In the genomic region with DNA sequence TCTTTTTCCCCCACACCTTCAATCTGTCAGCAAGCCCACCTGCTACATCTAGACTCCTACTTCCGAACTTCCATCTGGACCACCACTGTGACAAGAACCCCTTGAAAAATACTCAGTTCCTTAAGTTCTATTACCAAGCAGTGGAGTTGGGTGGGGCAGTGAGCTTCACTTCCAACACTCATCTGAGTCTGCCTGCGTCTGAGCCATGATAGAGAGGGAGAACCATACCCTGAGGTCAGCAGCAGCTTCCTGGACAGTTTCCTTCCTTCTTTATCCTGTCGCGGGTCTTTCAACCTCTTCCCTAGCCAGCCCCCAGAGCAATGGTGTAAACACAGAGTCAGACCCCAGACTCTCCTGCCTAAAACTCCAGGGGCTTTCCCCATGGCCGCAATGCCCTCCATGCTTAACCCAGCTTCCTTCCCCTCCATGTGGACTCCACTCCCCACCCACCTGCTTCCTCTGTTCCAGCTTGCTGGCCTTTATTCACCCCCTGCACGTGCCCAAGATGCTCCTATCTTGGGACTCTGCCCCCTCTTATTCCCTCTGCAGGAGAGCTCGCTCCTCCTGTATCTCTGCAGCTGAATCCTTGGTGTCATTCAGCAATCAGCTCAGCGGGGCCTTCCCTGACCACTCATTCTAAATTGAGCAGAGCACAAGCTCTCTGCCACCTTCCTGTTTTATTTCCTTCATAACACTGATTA, we compare ENCODE assay signal across 18 cellular contexts.
DNase-seq lines count a peak whose midpoint lies in the region; ATAC-seq, FAIRE-seq and TF ChIP-seq lines count a peak whose summit lies in the region.
"Had no signal": no experiment of that assay in that cellular context is flagged by ENCODE, and none has a peak within 500 bp of the region (broad histone marks: within the 10 kb centered on the region; RNA-seq: fewer than 3 reads in every experiment).

No MANE protein-coding gene starts in this region.

- no peak overlapping the region for H2BK5ac ChIP-seq in neuronal stem cell (ENCODE audit: low read length)

- TF ChIP-seq RAD21 in K562 (CRISPR knock-in tag; conservative IDR thresholded peaks at IDR 0.05 in 1 of 2, IDR thresholded peaks at IDR 0.05 in 1 of 2), result no peak

- H2AFZ ChIP-seq in K562 (ENCODE audit: low read depth, low read length) (no peak overlapping the region), neuronal stem cell (ENCODE audit: low read length) (no peak overlapping the region)

- TF ChIP-seq EP300 in K562 (IDR thresholded peaks at IDR 0.05; ENCODE audit: low read length), result no peak

- peak overlapping the region in 2 of 10 experiments; percentile 8 to 32; a peak in 3 of 20 replicates for H3K4me3 ChIP-seq in BLaER1 treated with 17β-estradiol and CSF1 and Interleukin-3, amounts not matched to agents 10 nM and 100 nM
- H3K4me3 ChIP-seq in K562 (no peak overlapping the region), neuronal stem cell (ENCODE audit: low read length in 2 of 2) (no peak overlapping the region), gastrocnemius medialis (no peak overlapping the region)
- H3K4me3 ChIP-seq: A549, HAP-1, Peyer's patch had no signal

- no peak overlapping the region for H4K8ac ChIP-seq in neuronal stem cell (ENCODE audit: low read depth, low read length)

- no peaks in the 10 kb centered on the region for H3K9me1 ChIP-seq in K562 (ENCODE audit: control insufficient read depth, insufficient read depth, low read length)

- no peak overlapping the region for H2BK12ac ChIP-seq in neuronal stem cell (ENCODE audit: low read length)

- H3K4me2 ChIP-seq in BLaER1 treated with 17β-estradiol and CSF1 and Interleukin-3, amounts not matched to agents 10 nM and 100 nM, result peak overlapping the region; percentile 64 to 87 (median 80)
- H3K4me2 ChIP-seq in K562 (ENCODE audit: insufficient read depth, low read length) (no peak overlapping the region), neuronal stem cell (ENCODE audit: insufficient read depth, low read length, poor library complexity, severe bottlenecking) (no peak overlapping the region)
- H3K4me2 ChIP-seq: A549 had no signal

- H3K79me1 ChIP-seq in neuronal stem cell (ENCODE audit: low read depth, low read length), result no peaks in the 10 kb centered on the region

- BruUV-seq in K562 (replicated peaks; lab: Mats Ljungman, UMichigan), result no TSS peak

- TF ChIP-seq CTCF in K562 (IDR thresholded peaks at IDR 0.05 in 2 of 3, conservative IDR thresholded peaks at IDR 0.05 in 1 of 3; ENCODE audit: insufficient read depth in 2 of 3, low read depth in 1 of 3, low read length in 3 of 3), result no peak
- TF ChIP-seq CTCF in gastrocnemius medialis (IDR thresholded peaks at IDR 0.05 in 4 of 5, conservative IDR thresholded peaks at IDR 0.05 in 1 of 5), result no peak

- WGBS in K562 (ENCODE audit: insufficient coverage, low coverage, missing lambda C conversion rate), result 27% methylated on average over 4 of the region's 8 CpGs
- WGBS in neuronal stem cell (ENCODE audit: extremely low coverage in 2 of 2, insufficient read length in 2 of 2, insufficient replicate concordance in 1 of 2), 2 donors, result no CpG with 5 or more reads among the region's 8 CpGs

- H2BK15ac ChIP-seq in neuronal stem cell (ENCODE audit: low read length), result no peak overlapping the region

- H3K14ac ChIP-seq in neuronal stem cell (ENCODE audit: low read length), result no peak overlapping the region

- ATAC-seq in K562 (no peak), gastrocnemius medialis (no peak), GM21381 (IDR thresholded peaks at IDR 0.05; ENCODE audit: unreplicated experiment) (no peak)
- ATAC-seq: A549, Right ventricle myocardium inferior had no signal

- H3K36me3 ChIP-seq in BLaER1 treated with 17β-estradiol and CSF1 and Interleukin-3, amounts not matched to agents 10 nM and 100 nM, result no peaks in the 10 kb centered on the region
- no peaks in the 10 kb centered on the region for H3K36me3 ChIP-seq in K562 (ENCODE audit: control insufficient read depth, insufficient read depth, low read length)
- no peaks in the 10 kb centered on the region for H3K36me3 ChIP-seq in neuronal stem cell (replicated peaks in 1 of 2; ENCODE audit: control insufficient read depth in 2 of 2, insufficient read depth in 2 of 2, low read length in 2 of 2)
- H3K36me3 ChIP-seq in gastrocnemius medialis, result no peaks in the 10 kb centered on the region
- H3K36me3 ChIP-seq: HAP-1, Peyer's patch had no signal

- FAIRE-seq in K562 (lab: Jason Lieb, UNC), result no peak
- FAIRE-seq: A549 had no signal

- intact Hi-C loops in K562 (cut with micrococcal nuclease) (no loop called here), gastrocnemius medialis (cut with DNase I; ENCODE audit: low total_unique reads) (no loop called here)

- H3K4ac ChIP-seq in neuronal stem cell (ENCODE audit: low read length), result no peak overlapping the region

- peak overlapping the region in 6 of 11 experiments; percentile 5 to 57 (median 46); a peak in 11 of 22 replicates for H3K9ac ChIP-seq in BLaER1 treated with 17β-estradiol and CSF1 and Interleukin-3, amounts not matched to agents 10 nM and 100 nM
- H3K9ac ChIP-seq in K562 (ENCODE audit: insufficient read depth in 1 of 2, low read depth in 2 of 2, low read length in 2 of 2) (no peak overlapping the region), neuronal stem cell (ENCODE audit: low read depth, low read length, poor library complexity) (no peak overlapping the region)

- POLR2A ChIA-PET in K562 (lab: Yijun Ruan, JAX), result interaction anchor here (0.6 kb wide), 1 partner anchor 208 kb away, joined by 3 read pairs; no protein-coding TSS in a partner anchor

- in situ Hi-C loops in K562 (cut with MboI), result no loop called here
- in situ Hi-C loops in gastrocnemius medialis (cut with MboI; ENCODE audit: low sequenced_read_pairs in 4 of 4), result no loop called here

- H4K91ac ChIP-seq in neuronal stem cell (ENCODE audit: low read depth, low read length, poor library complexity), result no peak overlapping the region

- peaks cover 0 to 9% (median 4%) of the 10 kb centered on the region in 11 experiments; a peak in 9 of 22 replicates for H3K9me3 ChIP-seq in BLaER1 treated with 17β-estradiol and CSF1 and Interleukin-3, amounts not matched to agents 10 nM and 100 nM (replicated peaks in 1 of 11)
- H3K9me3 ChIP-seq in K562 (replicated peaks; ENCODE audit: control insufficient read depth, insufficient read depth, low read depth, low read length) (no peaks in the 10 kb centered on the region), neuronal stem cell (replicated peaks in 1 of 2; ENCODE audit: control insufficient read depth in 2 of 2, insufficient read depth in 1 of 2, low read depth in 1 of 2, low read length in 2 of 2) (no peaks in the 10 kb centered on the region), gastrocnemius medialis (no peaks in the 10 kb centered on the region)
- H3K9me3 ChIP-seq: A549, Caco-2, HAP-1, Peyer's patch had no signal

- H3K79me2 ChIP-seq in K562 (ENCODE audit: control insufficient read depth, insufficient read depth, low read length), result no peaks in the 10 kb centered on the region

- H3K23ac ChIP-seq in neuronal stem cell (ENCODE audit: low read depth, low read length, poor library complexity), result no peak overlapping the region

- CTCF ChIA-PET in K562 (lab: Yijun Ruan, JAX; ENCODE audit: low intra/inter-chr PET ratio), result no interaction called here

- H2BK120ac ChIP-seq in neuronal stem cell (ENCODE audit: low read depth, low read length), result no peak overlapping the region

- no peaks in the 10 kb centered on the region for H4K20me1 ChIP-seq in BLaER1 treated with 17β-estradiol and CSF1 and Interleukin-3, amounts not matched to agents 10 nM and 100 nM
- H4K20me1 ChIP-seq in K562 (replicated peaks; ENCODE audit: control insufficient read depth, insufficient read depth, low read length), result no peaks in the 10 kb centered on the region

- no peak overlapping the region for H3K18ac ChIP-seq in neuronal stem cell (ENCODE audit: low read length)

- no peaks in the 10 kb centered on the region for H3K27me3 ChIP-seq in BLaER1 treated with 17β-estradiol and CSF1 and Interleukin-3, amounts not matched to agents 10 nM and 100 nM
- H3K27me3 ChIP-seq in K562 (ENCODE audit: control insufficient read depth in 2 of 2, insufficient read depth in 2 of 2, low read length in 2 of 2), result peaks cover 0 to 4% of the 10 kb centered on the region in 2 experiments; a peak in 1 of 5 replicates
- H3K27me3 ChIP-seq in neuronal stem cell (ENCODE audit: control insufficient read depth in 3 of 3, insufficient read depth in 3 of 3, low read depth in 1 of 3, low read length in 3 of 3), result peaks cover 0 to 6% (median 0%) of the 10 kb centered on the region in 3 experiments
- peaks cover 0 to 3% (median 0%) of the 10 kb centered on the region in 3 donors for H3K27me3 ChIP-seq in gastrocnemius medialis
- H3K27me3 ChIP-seq: Peyer's patch had no signal

- TF ChIP-seq POLR2A in K562 (conservative IDR thresholded peaks at IDR 0.05) (no peak), gastrocnemius medialis (IDR thresholded peaks at IDR 0.05) (no peak)

- H3K4me1 ChIP-seq in BLaER1 treated with 17β-estradiol and CSF1 and Interleukin-3, amounts not matched to agents 10 nM and 100 nM, result peaks cover 21 to 81% (median 43%) of the 10 kb centered on the region in 10 experiments
- H3K4me1 ChIP-seq in K562 (replicated peaks in 1 of 2; ENCODE audit: control insufficient read depth in 2 of 2, insufficient read depth in 2 of 2, low read length in 2 of 2), result no peaks in the 10 kb centered on the region
- no peaks in the 10 kb centered on the region for H3K4me1 ChIP-seq in neuronal stem cell (ENCODE audit: control insufficient read depth in 2 of 2, insufficient read depth in 1 of 2, low read depth in 1 of 2, low read length in 2 of 2)
- no peaks in the 10 kb centered on the region for H3K4me1 ChIP-seq in gastrocnemius medialis
- H3K4me1 ChIP-seq: Caco-2, HAP-1, Peyer's patch had no signal

- DNase-seq in Kasumi-1 (lab: John Stamatoyannopoulos, UW) (peak; percentile 23 to 41), K562 (ENCODE audit: extremely low read depth in 1 of 4, low spot score in 3 of 4) (no peak), neuronal stem cell (ENCODE audit: low spot score) (no peak), gastrocnemius medialis (no peak), NCI-H524 (lab: John Stamatoyannopoulos, UW) (no peak)
- DNase-seq: Caco-2; CD4-positive, CD25-positive, alpha-beta regulatory T cell; IMR-90; NCI-H1436; NCI-H2029 treated with DMSO at 0.1 percent for 48 hours; NCI-H510A; NCI-H82; Peyer's patch had no signal

- H2AK5ac ChIP-seq in neuronal stem cell (ENCODE audit: low read depth, low read length), result peak overlapping the region; percentile 8

- H3K27ac ChIP-seq in BLaER1 treated with 17β-estradiol and CSF1 and Interleukin-3, amounts not matched to agents 10 nM and 100 nM, result peak overlapping the region in 9 of 11 experiments; percentile 2 to 70 (median 64); a peak in 16 of 22 replicates
- H3K27ac ChIP-seq in K562 (ENCODE audit: extremely low read depth, low read depth, low read length) (no peak overlapping the region), neuronal stem cell (replicated peaks; ENCODE audit: low read length) (no peak overlapping the region), gastrocnemius medialis (no peak overlapping the region)
- H3K27ac ChIP-seq: A549, Peyer's patch had no signal

TF ChIP-seq in K562, 482 proteins besides CTCF, POLR2A, EP300 and RAD21 (continues in another document):
- TF ChIP-seq NFE2 (IDR thresholded peaks at IDR 0.05; ENCODE audit: low read depth), result no peak

Comparison
In these comparisons a context has a peak if more than half of its experiments do, and no peak if none do; other contexts are left out.
1. H3K27ac ChIP-seq: peak in BLaER1 treated with 17β-estradiol and CSF1 and Interleukin-3, amounts not matched to agents 10 nM and 100 nM (9 of 11); none in K562 (single experiment), neuronal stem cell (single experiment) and gastrocnemius medialis (0 of 4).
2. H3K4me2 ChIP-seq: peak in BLaER1 treated with 17β-estradiol and CSF1 and Interleukin-3, amounts not matched to agents 10 nM and 100 nM (11 of 11); none in K562 (single experiment) and neuronal stem cell (single experiment).
3. H3K9ac ChIP-seq: peak in BLaER1 treated with 17β-estradiol and CSF1 and Interleukin-3, amounts not matched to agents 10 nM and 100 nM (6 of 11); none in K562 (0 of 2) and neuronal stem cell (single experiment).
4. DNase-seq: peak in Kasumi-1 (2 of 2); none in K562 (0 of 4), neuronal stem cell (single experiment), gastrocnemius medialis (0 of 2) and NCI-H524 (0 of 2).